Comparison of ENCODE assay signal across 1 cellular context in genomic region chr3:182812123-182812522, GRCh38.
TF ChIP-seq lines count a peak whose summit lies in the region.

No MANE protein-coding gene starts in this region.

TF ChIP-seq in K562, 482 proteins besides CTCF, POLR2A, EP300 and RAD21 (continued from another document and continues in another):
- no peak for TF ChIP-seq ZNF766 (CRISPR knock-in tag; conservative IDR thresholded peaks at IDR 0.05)
- no peak for TF ChIP-seq PHF20 (IDR thresholded peaks at IDR 0.05; ENCODE audit: partially characterized antibody)
- TF ChIP-seq HMGN3 (IDR thresholded peaks at IDR 0.05; ENCODE audit: borderline replicate concordance, extremely low read depth, insufficient read length, low read depth, low read length) = peak; percentile 30
- no peak for TF ChIP-seq RB1 (IDR thresholded peaks at IDR 0.05; ENCODE audit: low read depth)
- TF ChIP-seq TAL1 (IDR thresholded peaks at IDR 0.05) = peak; percentile 59
- no peak for TF ChIP-seq RFX1 (IDR thresholded peaks at IDR 0.05)
- peak in 1 of 2 experiments; percentile 78; a peak in 2 of 4 replicates for TF ChIP-seq TBL1XR1 (IDR thresholded peaks at IDR 0.05; ENCODE audit: low read length in 2 of 2)
- TF ChIP-seq HDAC1 (IDR thresholded peaks at IDR 0.05) = 0 out of 4 replicates have a peak, but pooled peaks of 1 of the 2 experiments have one; percentile 43
- peak; percentile 99 for TF ChIP-seq HMBOX1 (IDR thresholded peaks at IDR 0.05)
- no peak for TF ChIP-seq ARNT (IDR thresholded peaks at IDR 0.05)
- TF ChIP-seq CBFA2T3 (IDR thresholded peaks at IDR 0.05) = peak; percentile 82
- TF ChIP-seq ZBED1 (IDR thresholded peaks at IDR 0.05) = no peak
- TF ChIP-seq JUNB (CRISPR knock-in tag; conservative IDR thresholded peaks at IDR 0.05) = no peak
- TF ChIP-seq PHB2 (IDR thresholded peaks at IDR 0.05; ENCODE audit: low read depth) = no peak
- TF ChIP-seq ARID1B (IDR thresholded peaks at IDR 0.05) = peak; percentile 79
- TF ChIP-seq SLC30A9 (CRISPR knock-in tag; IDR thresholded peaks at IDR 0.05) = no peak
- TF ChIP-seq BRD9 (IDR thresholded peaks at IDR 0.05; ENCODE audit: low read depth, partially characterized antibody) = peak; percentile 34
- peak; percentile 69 for TF ChIP-seq SMARCE1 (IDR thresholded peaks at IDR 0.05)
- TF ChIP-seq E2F4 (CRISPR knock-in tag; IDR thresholded peaks at IDR 0.05; ENCODE audit: low read depth) = no peak
- TF ChIP-seq ZNF609 (CRISPR knock-in tag; IDR thresholded peaks at IDR 0.05; ENCODE audit: borderline replicate concordance) = no peak
- peak; percentile 63; the same call in 1 of the 2 replicates for TF ChIP-seq MEF2D (tag; conservative IDR thresholded peaks at IDR 0.05; ENCODE audit: low read depth)
- TF ChIP-seq ARID3A (IDR thresholded peaks at IDR 0.05; ENCODE audit: borderline replicate concordance, low read depth, low read length) = 0 out of 2 replicates have a peak, but pooled peaks have one; percentile 60
- TF ChIP-seq SMAD2 (IDR thresholded peaks at IDR 0.05; ENCODE audit: low read depth, low read length) = no peak
- TF ChIP-seq TCF3 (CRISPR knock-in tag; IDR thresholded peaks at IDR 0.05) = peak; percentile 54
- no peak for TF ChIP-seq ZEB2 (IDR thresholded peaks at IDR 0.05)
- TF ChIP-seq DPF2 (IDR thresholded peaks at IDR 0.05) = peak; percentile 82
- 0 out of 2 replicates have a peak, but pooled peaks have one; percentile 3 for TF ChIP-seq ZNF592 (IDR thresholded peaks at IDR 0.05)
- no peak for TF ChIP-seq SMAD1 (IDR thresholded peaks at IDR 0.05; ENCODE audit: low read depth, low read length, partially characterized antibody)
- TF ChIP-seq DACH1 (IDR thresholded peaks at IDR 0.05; ENCODE audit: partially characterized antibody) = peak; percentile 37
- no peak for TF ChIP-seq FOXP4 (CRISPR knock-in tag; IDR thresholded peaks at IDR 0.05; ENCODE audit: borderline replicate concordance)
- TF ChIP-seq HLTF (IDR thresholded peaks at IDR 0.05) = no peak
- TF ChIP-seq PYGO2 (tag; IDR thresholded peaks at IDR 0.05) = no peak
- TF ChIP-seq PCBP1 (IDR thresholded peaks at IDR 0.05; ENCODE audit: low read depth, low read length, poor library complexity, severe bottlenecking) = no peak
- peak; percentile 73 for TF ChIP-seq TEAD4 (IDR thresholded peaks at IDR 0.05; ENCODE audit: low read length)
- no peak for TF ChIP-seq TEAD4 (CRISPR knock-in tag; IDR thresholded peaks at IDR 0.05; ENCODE audit: borderline replicate concordance)
- peak; percentile 67 for TF ChIP-seq CBFA2T2 (conservative IDR thresholded peaks at IDR 0.05)
- no peak for TF ChIP-seq ZNF280A (IDR thresholded peaks at IDR 0.05; ENCODE audit: low read depth, partially characterized antibody)
- TF ChIP-seq IRF2 (CRISPR knock-in tag; IDR thresholded peaks at IDR 0.05) = no peak
- no peak for TF ChIP-seq ZFP30 (CRISPR knock-in tag; IDR thresholded peaks at IDR 0.05; ENCODE audit: borderline replicate concordance)
- TF ChIP-seq CSDE1 (IDR thresholded peaks at IDR 0.05) = no peak
- no peak for TF ChIP-seq FOXK2 (conservative IDR thresholded peaks at IDR 0.05 in 1 of 2, IDR thresholded peaks at IDR 0.05 in 1 of 2; ENCODE audit: low read depth in 2 of 2)
- no peak for TF ChIP-seq MECOM (CRISPR knock-in tag; IDR thresholded peaks at IDR 0.05)
- TF ChIP-seq HMG20A (CRISPR knock-in tag; conservative IDR thresholded peaks at IDR 0.05) = no peak
- TF ChIP-seq MEF2A (IDR thresholded peaks at IDR 0.05; ENCODE audit: control insufficient read depth, low read depth, low read length) = peak; percentile 85
- TF ChIP-seq HINFP (tag; conservative IDR thresholded peaks at IDR 0.05; ENCODE audit: low read depth) = no peak
- peak; percentile 44; the same call in 1 of the 2 replicates for TF ChIP-seq GATA2 (CRISPR knock-in tag; IDR thresholded peaks at IDR 0.05)
- TF ChIP-seq ZBTB9 (CRISPR knock-in tag; IDR thresholded peaks at IDR 0.05) = no peak
